In the genomic region with DNA sequence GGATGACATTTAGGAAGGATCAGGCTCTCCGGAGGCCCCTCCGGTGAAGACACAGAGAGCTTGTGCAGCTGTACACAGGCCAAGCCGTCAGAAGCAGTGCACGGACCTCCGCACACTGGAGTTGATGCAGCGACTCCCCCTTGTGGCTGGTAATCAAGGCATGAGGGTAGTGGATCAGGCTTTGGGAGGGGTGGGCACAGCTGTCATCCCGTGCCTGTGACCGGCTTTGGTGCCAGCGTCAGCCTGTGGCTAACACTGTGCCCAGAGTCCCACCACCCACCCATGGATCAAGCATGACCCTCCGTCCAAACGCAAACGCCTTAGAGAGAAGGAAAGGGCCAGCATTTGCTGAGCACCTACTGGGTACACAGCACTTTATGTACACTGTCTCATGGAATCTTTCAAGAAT, we compare ENCODE assay signal across 8 cellular contexts. TPM values are rescaled to one million over a fixed set of nuclear protein-coding genes. Genes with fewer than 3 reads are reported as not detected.
A peak's percentile ranks its signal among the peaks of the same experiment; 100 is the strongest.
DNase-seq lines count a peak whose midpoint lies in the region; ATAC-seq and TF ChIP-seq lines count a peak whose summit lies in the region.

No MANE protein-coding gene starts in this region.

- peak; percentile 82 for TF ChIP-seq CTCF in AG09309 (IDR thresholded peaks at IDR 0.05; ENCODE audit: control insufficient read depth, insufficient read depth, low read depth, low read length, missing control alignments)
- peak; percentile 81 for TF ChIP-seq CTCF in fibroblast of pulmonary artery (IDR thresholded peaks at IDR 0.05; ENCODE audit: low read length, missing control alignments)
- TF ChIP-seq CTCF in vagina (IDR thresholded peaks at IDR 0.05) = peak; percentile 52 to 76 (median 74)

- no peak overlapping the region for H3K4me2 ChIP-seq in neuronal stem cell (ENCODE audit: insufficient read depth, low read length, poor library complexity, severe bottlenecking)

- no peak overlapping the region for H2AK5ac ChIP-seq in neuronal stem cell (ENCODE audit: low read depth, low read length)

- peaks cover 17% of the 10 kb centered on the region for H3K27me3 Mint-ChIP-seq in activated CD8-positive, alpha-beta memory T cell treated with anti-CD3 and anti-CD28 coated beads, Interleukin-2, amount 10 ng/mL, durations not matched to agents 7 days and 5 days

- no peaks in the 10 kb centered on the region for H3K9me3 Mint-ChIP-seq in activated CD8-positive, alpha-beta memory T cell treated with anti-CD3 and anti-CD28 coated beads, Interleukin-2, amount 10 ng/mL, durations not matched to agents 7 days and 5 days (ENCODE audit: low read depth)

- H3K4me1 ChIP-seq in neuronal stem cell (ENCODE audit: control insufficient read depth in 2 of 2, insufficient read depth in 1 of 2, low read depth in 1 of 2, low read length in 2 of 2) = peaks cover 0 to 4% of the 10 kb centered on the region in 2 donors
- peaks cover 9% of the 10 kb centered on the region for H3K4me1 ChIP-seq in vagina

- no peaks in the 10 kb centered on the region for H3K9me3 ChIP-seq in neuronal stem cell (replicated peaks in 1 of 2; ENCODE audit: control insufficient read depth in 2 of 2, insufficient read depth in 1 of 2, low read depth in 1 of 2, low read length in 2 of 2)
- no peaks in the 10 kb centered on the region for H3K9me3 ChIP-seq in vagina

- CTCF ChIA-PET in activated CD8-positive, alpha-beta memory T cell treated with anti-CD3 and anti-CD28 coated beads, Interleukin-2, amount 10 ng/mL, durations not matched to agents 7 days and 5 days (lab: Charles Lee) = interaction anchor here (0.6 to 3.3 kb wide), 4 partner anchors 22 to 345 kb away, joined by 3 to 12 read pairs (median 4); no protein-coding TSS in a partner anchor

- H3K27me3 ChIP-seq in neuronal stem cell (ENCODE audit: control insufficient read depth in 3 of 3, insufficient read depth in 3 of 3, low read depth in 1 of 3, low read length in 3 of 3) (peaks cover 0 to 60% (median 5%) of the 10 kb centered on the region in 3 experiments), vagina (no peaks in the 10 kb centered on the region)

- H4K91ac ChIP-seq in neuronal stem cell (ENCODE audit: low read depth, low read length, poor library complexity) = no peak overlapping the region

- ATAC-seq in GM19023 (IDR thresholded peaks at IDR 0.05; ENCODE audit: unreplicated experiment) = peak; percentile 58
- peak; percentile 67 for ATAC-seq in activated CD8-positive, alpha-beta memory T cell treated with anti-CD3 and anti-CD28 coated beads, Interleukin-2, amount 10 ng/mL, durations not matched to agents 7 days and 5 days
- no peak for ATAC-seq in HG03460 (IDR thresholded peaks at IDR 0.05; ENCODE audit: unreplicated experiment)

- H3K79me1 ChIP-seq in neuronal stem cell (ENCODE audit: low read depth, low read length) = no peaks in the 10 kb centered on the region

- H2BK15ac ChIP-seq in neuronal stem cell (ENCODE audit: low read length) = no peak overlapping the region

- H3K14ac ChIP-seq in neuronal stem cell (ENCODE audit: low read length) = no peak overlapping the region

- H3K36me3 Mint-ChIP-seq in activated CD8-positive, alpha-beta memory T cell treated with anti-CD3 and anti-CD28 coated beads, Interleukin-2, amount 10 ng/mL, durations not matched to agents 7 days and 5 days = no peaks in the 10 kb centered on the region

- no peak overlapping the region for H3K9ac ChIP-seq in neuronal stem cell (ENCODE audit: low read depth, low read length, poor library complexity)

- intact Hi-C loops in vagina (cut with DNase I) = loop anchor here (2.0 kb wide), 1 partner anchor 40 kb away; no protein-coding TSS in a partner anchor

- no peak overlapping the region for H3K4me3 Mint-ChIP-seq in activated CD8-positive, alpha-beta memory T cell treated with anti-CD3 and anti-CD28 coated beads, Interleukin-2, amount 10 ng/mL, durations not matched to agents 7 days and 5 days

- H3K18ac ChIP-seq in neuronal stem cell (ENCODE audit: low read length) = peak overlapping the region; percentile 38

- DNase-seq in AG09309 (ENCODE audit: low read depth) (no peak), NCI-H345 (lab: John Stamatoyannopoulos, UW) (peak; percentile 50), fibroblast of pulmonary artery (ENCODE audit: low read depth) (peak; percentile 70), neuronal stem cell (ENCODE audit: low spot score) (peak; percentile 60), vagina (ENCODE audit: extremely low spot score in 2 of 2) (no peak)
- DNase-seq in activated CD8-positive, alpha-beta memory T cell treated with anti-CD3 and anti-CD28 coated beads, Interleukin-2, amount 10 ng/mL, durations not matched to agents 7 days and 5 days = peak; percentile 54

- H4K8ac ChIP-seq in neuronal stem cell (ENCODE audit: low read depth, low read length) = no peak overlapping the region

- no peak overlapping the region for H2BK12ac ChIP-seq in neuronal stem cell (ENCODE audit: low read length)

- no peak overlapping the region for H3K23ac ChIP-seq in neuronal stem cell (ENCODE audit: low read depth, low read length, poor library complexity)

- H3K36me3 ChIP-seq in neuronal stem cell (replicated peaks in 1 of 2; ENCODE audit: control insufficient read depth in 2 of 2, insufficient read depth in 2 of 2, low read length in 2 of 2) (no peaks in the 10 kb centered on the region), vagina (no peaks in the 10 kb centered on the region)

- WGBS in neuronal stem cell (ENCODE audit: extremely low coverage in 2 of 2, insufficient read length in 2 of 2, insufficient replicate concordance in 1 of 2), 2 donors = no CpG with 5 or more reads among the region's 12 CpGs

- H3K27ac ChIP-seq in neuronal stem cell (replicated peaks; ENCODE audit: low read length) (no peak overlapping the region), vagina (no peak overlapping the region)

- no peak overlapping the region for H3K27ac Mint-ChIP-seq in activated CD8-positive, alpha-beta memory T cell treated with anti-CD3 and anti-CD28 coated beads, Interleukin-2, amount 10 ng/mL, durations not matched to agents 7 days and 5 days

- no peak for TF ChIP-seq POLR2A in vagina (IDR thresholded peaks at IDR 0.05)

- H3K4me3 ChIP-seq in AG09309 (ENCODE audit: control insufficient read depth, low read depth, low read length) (no peak overlapping the region), fibroblast of pulmonary artery (replicated peaks; ENCODE audit: low read depth, low read length) (no peak overlapping the region), neuronal stem cell (ENCODE audit: low read length in 2 of 2) (no peak overlapping the region), vagina (no peak overlapping the region)

- H3K4me1 Mint-ChIP-seq in activated CD8-positive, alpha-beta memory T cell treated with anti-CD3 and anti-CD28 coated beads, Interleukin-2, amount 10 ng/mL, durations not matched to agents 7 days and 5 days = no peaks in the 10 kb centered on the region

- no peak overlapping the region for H3K4ac ChIP-seq in neuronal stem cell (ENCODE audit: low read length)

- H2BK120ac ChIP-seq in neuronal stem cell (ENCODE audit: low read depth, low read length) = no peak overlapping the region

- H2AFZ ChIP-seq in neuronal stem cell (ENCODE audit: low read length) = peak overlapping the region; percentile 47

- H2BK5ac ChIP-seq in neuronal stem cell (ENCODE audit: low read length) = no peak overlapping the region

RNA-seq across cellular contexts. Expression of gene GRIP2, which starts 8.2 kb away (rescaled TPM):
- not detected for total RNA-seq in activated CD8-positive, alpha-beta memory T cell treated with anti-CD3 and anti-CD28 coated beads, Interleukin-2, amount 10 ng/mL, durations not matched to agents 7 days and 5 days
- polyA plus RNA-seq in neuronal stem cell (2013, experiment 1 of 2) = 0.77 TPM
- 0.62 TPM for polyA plus RNA-seq in neuronal stem cell (2013, experiment 2 of 2)
- total RNA-seq in vagina = 0.98 TPM

Comparison
In these comparisons a context has a peak if more than half of its experiments do, and no peak if none do; other contexts are left out.
1. DNase-seq: peak in NCI-H345 (single experiment), activated CD8-positive, alpha-beta memory T cell treated with anti-CD3 and anti-CD28 coated beads, Interleukin-2, amount 10 ng/mL, durations not matched to agents 7 days and 5 days (single experiment), fibroblast of pulmonary artery (single experiment) and neuronal stem cell (single experiment); none in AG09309 (single experiment) and vagina (0 of 2).
2. Peak in every context shown above with its lines, with median percentiles within 50 percentile points of each other: CTCF ChIP-seq.